Comparison of ENCODE assay signal across 1 cellular context in genomic region chr9:97023505-97023904, GRCh38. TPM values are rescaled to one million over a fixed set of nuclear protein-coding genes. Genes with fewer than 3 reads are reported as not detected.
"Had no signal": no experiment of that assay in that cellular context is flagged by ENCODE, and none has a peak within 500 bp of the region (broad histone marks: within the 10 kb centered on the region; RNA-seq: fewer than 3 reads in every experiment).

No MANE protein-coding gene starts in this region.

RNA-seq across cellular contexts. Expression of gene CTSV, which starts 15.4 kb away (rescaled TPM):
- polyA plus RNA-seq: IgD-negative memory B cell had no signal
